1 cellular context compared by ENCODE assay signal in genomic region chr12:47100146-47100545, GRCh38.
TF ChIP-seq lines count a peak whose summit lies in the region.

No MANE protein-coding gene starts in this region.

TF ChIP-seq in endothelial cell of umbilical vein, 7 proteins besides CTCF, POLR2A, EP300 and RAD21 (continued from another document):
- TF ChIP-seq EZH2 (IDR thresholded peaks at IDR 0.05; ENCODE audit: borderline replicate concordance, low read depth, low read length, severe bottlenecking), result no peak
